Comparison of ENCODE assay signal across 23 cellular contexts in genomic region chr14:83096092-83096491, GRCh38.
"Had no signal": no experiment of that assay in that cellular context is flagged by ENCODE, and none has a peak within 500 bp of the region (broad histone marks: within the 10 kb centered on the region; RNA-seq: fewer than 3 reads in every experiment).

No MANE protein-coding gene starts in this region.

- H3K27me3 Mint-ChIP-seq: activated naive CD4-positive, alpha-beta T cell treated with anti-CD3 and anti-CD28 coated beads, Interleukin-2, amount 50 U/mL, for 24 hours had no signal

- H3K4me3 ChIP-seq: ascending aorta, coronary artery, gastrocnemius medialis, pancreas, psoas muscle, right atrium auricular region, tibial nerve had no signal

- H3K4me1 Mint-ChIP-seq: activated naive CD4-positive, alpha-beta T cell treated with anti-CD3 and anti-CD28 coated beads, Interleukin-2, amount 50 U/mL, for 24 hours; nephron had no signal

- H3K4me3 Mint-ChIP-seq: activated naive CD4-positive, alpha-beta T cell treated with anti-CD3 and anti-CD28 coated beads, Interleukin-2, amount 50 U/mL, for 24 hours; endodermal cell; nephron; T-helper 2 cell treated with Interferon-gamma antibody and Interleukin-4, amounts not matched to agents 5 μg/mL and 100 μg/mL, for 36 hours had no signal

- FAIRE-seq: bronchial epithelial cell, islet of Langerhans, pancreas, TTC549 had no signal

- ATAC-seq: gastrocnemius medialis; left ventricle myocardium superior; pancreas; psoas muscle; stimulated activated naive CD8-positive, alpha-beta T cell treated with anti-CD3 and anti-CD28 coated beads, Interleukin-15, Interleukin-2, amounts not matched to agents 100 U/mL and 50 U/mL, for 24 hours had no signal

- DNase-seq: activated CD4-positive, CD25-positive, alpha-beta regulatory T cell treated with anti-CD3 and anti-CD28 coated beads, Interleukin-2, amount 50 U/mL, for 72 hours; activated gamma-delta T cell treated with Interleukin-2 at 50 U/mL for 16 hours; activated T-cell treated with anti-CD3 and anti-CD28 coated beads, Interleukin-2, amount 50 U/mL, for 1 hour; endodermal cell; gastrocnemius medialis; hypothalamus; left ventricle myocardium superior; pancreas; psoas muscle; stimulated activated CD4-positive, alpha-beta T cell treated with anti-CD3 and anti-CD28 coated beads, Interleukin-12 subunit alpha, Interleukin-12 subunit beta, amount 100 ng/mL, for 4 hours; stimulated activated CD4-positive, alpha-beta T cell treated with anti-CD3 and anti-CD28 coated beads, Interleukin-4, amount 100 ng/mL, for 4 hours; stimulated activated naive CD8-positive, alpha-beta T cell treated with anti-CD3 and anti-CD28 coated beads, Interleukin-15, Interleukin-2, amounts not matched to agents 100 U/mL and 50 U/mL, for 24 hours; WERI-Rb-1 had no signal

- H3K36me3 Mint-ChIP-seq: activated naive CD4-positive, alpha-beta T cell treated with anti-CD3 and anti-CD28 coated beads, Interleukin-2, amount 50 U/mL, for 24 hours had no signal

- H3K9me3 Mint-ChIP-seq: nephron had no signal

- H3K27ac Mint-ChIP-seq: activated naive CD4-positive, alpha-beta T cell treated with anti-CD3 and anti-CD28 coated beads, Interleukin-2, amount 50 U/mL, for 24 hours; endodermal cell; nephron; T-helper 2 cell treated with Interferon-gamma antibody and Interleukin-4, amounts not matched to agents 5 μg/mL and 100 μg/mL, for 36 hours had no signal
